In the genomic region with DNA sequence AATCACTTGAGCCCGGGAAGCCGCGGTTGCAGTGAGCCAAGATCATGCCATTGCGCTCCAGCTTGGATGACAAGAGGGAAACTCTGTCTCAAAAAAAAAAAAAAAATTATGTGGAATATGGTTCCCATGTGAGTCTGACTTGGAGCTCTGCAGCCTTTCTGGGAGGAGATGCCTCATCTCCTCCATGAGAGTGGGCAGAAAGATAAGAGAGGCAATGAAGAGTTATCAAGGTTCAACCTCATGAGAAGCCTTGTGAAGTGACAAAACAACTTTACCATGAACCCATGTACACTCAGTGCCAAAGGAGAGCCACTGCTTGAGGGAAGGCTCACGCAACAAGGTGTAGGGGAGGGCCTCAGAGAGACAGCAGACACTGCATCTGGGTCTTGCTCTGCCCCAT, we compare ENCODE assay signal across 1 cellular context.
TF ChIP-seq lines count a peak whose summit lies in the region.

No MANE protein-coding gene starts in this region.

TF ChIP-seq in IMR-90, 13 proteins besides CTCF, POLR2A, EP300 and RAD21:
- no peak for TF ChIP-seq MAZ (IDR thresholded peaks at IDR 0.05; ENCODE audit: borderline replicate concordance, low read depth, low read length)
- TF ChIP-seq MXI1 (IDR thresholded peaks at IDR 0.05; ENCODE audit: borderline replicate concordance, low read depth, low read length), result no peak
- TF ChIP-seq, protein P1, sequence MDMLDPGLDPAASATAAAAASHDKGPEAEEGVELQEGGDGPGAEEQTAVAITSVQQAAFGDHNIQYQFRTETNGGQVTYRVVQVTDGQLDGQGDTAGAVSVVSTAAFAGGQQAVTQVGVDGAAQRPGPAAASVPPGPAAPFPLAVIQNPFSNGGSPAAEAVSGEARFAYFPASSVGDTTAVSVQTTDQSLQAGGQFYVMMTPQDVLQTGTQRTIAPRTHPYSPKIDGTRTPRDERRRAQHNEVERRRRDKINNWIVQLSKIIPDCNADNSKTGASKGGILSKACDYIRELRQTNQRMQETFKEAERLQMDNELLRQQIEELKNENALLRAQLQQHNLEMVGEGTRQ (IDR thresholded peaks at IDR 0.05; ENCODE audit: low read depth, low read length), result no peak
- no peak for TF ChIP-seq SMC3 (IDR thresholded peaks at IDR 0.05; ENCODE audit: low read depth, low read length)
- TF ChIP-seq BHLHE40 (IDR thresholded peaks at IDR 0.05; ENCODE audit: low read depth, low read length), result no peak
- no peak for TF ChIP-seq MAFK (IDR thresholded peaks at IDR 0.05; ENCODE audit: low read depth, low read length)
TF ChIP-seq in IMR-90: peak in this region for 0.
